18 cellular contexts compared by ENCODE assay signal in genomic region chr11:4167292-4167691, GRCh38.
A peak's percentile ranks its signal among the peaks of the same experiment; 100 is the strongest.
DNase-seq lines count a peak whose midpoint lies in the region; ATAC-seq and TF ChIP-seq lines count a peak whose summit lies in the region.
"Had no signal": no experiment of that assay in that cellular context is flagged by ENCODE, and none has a peak within 500 bp of the region (broad histone marks: within the 10 kb centered on the region; RNA-seq: fewer than 3 reads in every experiment).

No MANE protein-coding gene starts in this region.

- no peaks in the 10 kb centered on the region for H3K9me3 ChIP-seq in aorta (ENCODE audit: control insufficient read depth, low read length)
- H3K9me3 ChIP-seq: BLaER1, Caco-2, HAP-1 had no signal

- ATAC-seq in stimulated activated naive CD8-positive, alpha-beta T cell treated with anti-CD3 and anti-CD28 coated beads, Interleukin-15, amount 100 ng/mL, for 72 hours: peak; percentile 26
- no peak for ATAC-seq in stimulated activated naive CD8-positive, alpha-beta T cell treated with anti-CD3 and anti-CD28 coated beads, Interleukin-15, Interleukin-2, amounts not matched to agents 100 U/mL and 50 U/mL, for 24 hours
- ATAC-seq in aorta (ENCODE audit: low FRiP score): peak; percentile 15
- ATAC-seq: CD8-positive, alpha-beta T cell had no signal

- H3K4me3 ChIP-seq in aorta (ENCODE audit: low read length in 2 of 2) (no peak overlapping the region), lower leg skin (ENCODE audit: low read depth, poor library complexity, severe bottlenecking) (no peak overlapping the region)
- H3K4me3 ChIP-seq: BLaER1, HAP-1 had no signal

- H3K27me3 ChIP-seq in aorta (ENCODE audit: control insufficient read depth in 1 of 2, insufficient read depth in 2 of 2, low read length in 1 of 2): no peaks in the 10 kb centered on the region
- H3K27me3 ChIP-seq: BLaER1 had no signal

- H3K27ac Mint-ChIP-seq in activated CD4-positive, alpha-beta T cell treated with anti-CD3 and anti-CD28 coated beads, Interleukin-2, amount 10 ng/mL, durations not matched to agents 24 days and 14 days: no peak overlapping the region
- no peak overlapping the region for H3K27ac Mint-ChIP-seq in stimulated activated naive CD8-positive, alpha-beta T cell treated with anti-CD3 and anti-CD28 coated beads, Interleukin-15, amount 100 ng/mL, for 72 hours
- H3K27ac Mint-ChIP-seq: B cell; CD4-positive, CD25-positive, alpha-beta regulatory T cell; CD8-positive, alpha-beta T cell; HFFc6 had no signal

- no peaks in the 10 kb centered on the region for H3K4me1 ChIP-seq in aorta (ENCODE audit: control insufficient read depth in 1 of 2, insufficient read depth in 2 of 2, low read length in 2 of 2)
- H3K4me1 ChIP-seq: BLaER1, HAP-1 had no signal

- intact Hi-C loops in activated CD4-positive, alpha-beta T cell treated with anti-CD3 and anti-CD28 coated beads, Interleukin-2, amount 10 ng/mL, durations not matched to agents 24 days and 14 days (cut with micrococcal nuclease): no loop called here
- intact Hi-C loops in aorta (cut with DNase I) (no loop called here), lower leg skin (cut with DNase I; ENCODE audit: low total_unique reads) (no loop called here)

- H3K27me3 Mint-ChIP-seq in activated CD4-positive, alpha-beta T cell treated with anti-CD3 and anti-CD28 coated beads, Interleukin-2, amount 10 ng/mL, durations not matched to agents 24 days and 14 days: no peaks in the 10 kb centered on the region
- H3K27me3 Mint-ChIP-seq in stimulated activated naive CD8-positive, alpha-beta T cell treated with anti-CD3 and anti-CD28 coated beads, Interleukin-15, amount 100 ng/mL, for 72 hours: no peaks in the 10 kb centered on the region
- H3K27me3 Mint-ChIP-seq: CD4-positive, CD25-positive, alpha-beta regulatory T cell had no signal

- H3K36me3 ChIP-seq in aorta (ENCODE audit: control insufficient read depth in 1 of 2, insufficient read depth in 2 of 2, low read length in 1 of 2): no peaks in the 10 kb centered on the region
- H3K36me3 ChIP-seq: BLaER1, HAP-1 had no signal

- TF ChIP-seq POLR2A in lower leg skin (IDR thresholded peaks at IDR 0.05): no peak

- DNase-seq in activated CD4-positive, alpha-beta T cell treated with anti-CD3 and anti-CD28 coated beads, Interleukin-2, amount 10 ng/mL, durations not matched to agents 24 days and 14 days: peak; percentile 40
- no peak for DNase-seq in activated CD4-positive, alpha-beta T cell treated with anti-CD3 and anti-CD28 coated beads for 1 hour
- no peak for DNase-seq in stimulated activated naive CD8-positive, alpha-beta T cell treated with anti-CD3 and anti-CD28 coated beads, Interleukin-15, amount 100 ng/mL, for 72 hours
- DNase-seq in stimulated activated naive CD8-positive, alpha-beta T cell treated with anti-CD3 and anti-CD28 coated beads, Interleukin-15, Interleukin-2, amounts not matched to agents 100 U/mL and 50 U/mL, for 24 hours: no peak
- DNase-seq in aorta: no peak
- no peak for DNase-seq in lower leg skin (ENCODE audit: low spot score in 2 of 2)
- DNase-seq: Caco-2; CD4-positive, CD25-positive, alpha-beta regulatory T cell; CD8-positive, alpha-beta T cell; DMS153; DND-41; GOT3; HFFc6 had no signal

- H3K9me3 Mint-ChIP-seq in activated CD4-positive, alpha-beta T cell treated with anti-CD3 and anti-CD28 coated beads, Interleukin-2, amount 10 ng/mL, durations not matched to agents 24 days and 14 days: no peaks in the 10 kb centered on the region
- H3K9me3 Mint-ChIP-seq in stimulated activated naive CD8-positive, alpha-beta T cell treated with anti-CD3 and anti-CD28 coated beads, Interleukin-15, amount 100 ng/mL, for 72 hours: no peaks in the 10 kb centered on the region
- H3K9me3 Mint-ChIP-seq: CD8-positive, alpha-beta T cell; HFFc6 had no signal

- no peaks in the 10 kb centered on the region for H3K4me1 Mint-ChIP-seq in activated CD4-positive, alpha-beta T cell treated with anti-CD3 and anti-CD28 coated beads, Interleukin-2, amount 10 ng/mL, durations not matched to agents 24 days and 14 days
- H3K4me1 Mint-ChIP-seq in stimulated activated naive CD8-positive, alpha-beta T cell treated with anti-CD3 and anti-CD28 coated beads, Interleukin-15, amount 100 ng/mL, for 72 hours: no peaks in the 10 kb centered on the region
- H3K4me1 Mint-ChIP-seq: B cell; CD4-positive, CD25-positive, alpha-beta regulatory T cell had no signal

- WGBS in aorta, 2 donors: 93 to 94% methylated on average over 3 of the region's 3 CpGs
- 90 to 92% methylated on average over 3 of the region's 3 CpGs for WGBS in lower leg skin, 2 donors

- H3K27ac ChIP-seq in aorta (ENCODE audit: low read depth in 1 of 2, low read length in 2 of 2): no peak overlapping the region
- H3K27ac ChIP-seq: 22Rv1, BLaER1, C4-2B had no signal

- no peaks in the 10 kb centered on the region for H3K36me3 Mint-ChIP-seq in activated CD4-positive, alpha-beta T cell treated with anti-CD3 and anti-CD28 coated beads, Interleukin-2, amount 10 ng/mL, durations not matched to agents 24 days and 14 days (ENCODE audit: low read depth)
- H3K36me3 Mint-ChIP-seq: CD4-positive, CD25-positive, alpha-beta regulatory T cell; CD8-positive, alpha-beta T cell had no signal

- H3K4me3 Mint-ChIP-seq in activated CD4-positive, alpha-beta T cell treated with anti-CD3 and anti-CD28 coated beads, Interleukin-2, amount 10 ng/mL, durations not matched to agents 24 days and 14 days: no peak overlapping the region
- H3K4me3 Mint-ChIP-seq in stimulated activated naive CD8-positive, alpha-beta T cell treated with anti-CD3 and anti-CD28 coated beads, Interleukin-15, amount 100 ng/mL, for 72 hours: no peak overlapping the region
- H3K4me3 Mint-ChIP-seq: B cell; CD4-positive, CD25-positive, alpha-beta regulatory T cell; CD8-positive, alpha-beta T cell; HFFc6 had no signal

- no peak for TF ChIP-seq CTCF in lower leg skin (IDR thresholded peaks at IDR 0.05)
